In genomic region chr2:26630669-26631360, GRCh38 we compare ENCODE assay signal across 15 cellular contexts. TPM values are rescaled to one million over a fixed set of nuclear protein-coding genes. Genes with fewer than 3 reads are reported as not detected.
A peak's percentile ranks its signal among the peaks of the same experiment; 100 is the strongest.
DNase-seq lines count a peak whose midpoint lies in the region; ATAC-seq and FAIRE-seq lines count a peak whose summit lies in the region.
"Had no signal": no experiment of that assay in that cellular context is flagged by ENCODE, and none has a peak within 500 bp of the region (broad histone marks: within the 10 kb centered on the region; RNA-seq: fewer than 3 reads in every experiment).

No MANE protein-coding gene starts in this region.

- no peak overlapping the region for H3K23ac ChIP-seq in neuronal stem cell (ENCODE audit: low read depth, low read length, poor library complexity)

- H3K9ac ChIP-seq in neuronal stem cell (ENCODE audit: low read depth, low read length, poor library complexity), result no peak overlapping the region

- no peak overlapping the region for H3K14ac ChIP-seq in neuronal stem cell (ENCODE audit: low read length)

- H2BK15ac ChIP-seq in neuronal stem cell (ENCODE audit: low read length), result no peak overlapping the region

- no peak overlapping the region for H4K8ac ChIP-seq in neuronal stem cell (ENCODE audit: low read depth, low read length)

- no peak overlapping the region for H3K27ac ChIP-seq in neuronal stem cell (replicated peaks; ENCODE audit: low read length)
- H3K27ac ChIP-seq: 22Rv1 had no signal

- H3K4me3 ChIP-seq in neuronal stem cell (ENCODE audit: low read length in 2 of 2), result no peak overlapping the region

- H3K4me2 ChIP-seq in neuronal stem cell (ENCODE audit: insufficient read depth, low read length, poor library complexity, severe bottlenecking), result no peak overlapping the region

- H3K4ac ChIP-seq in neuronal stem cell (ENCODE audit: low read length), result no peak overlapping the region

- no peak overlapping the region for H2AK5ac ChIP-seq in neuronal stem cell (ENCODE audit: low read depth, low read length)

- H3K36me3 ChIP-seq in neuronal stem cell (replicated peaks in 1 of 2; ENCODE audit: control insufficient read depth in 2 of 2, insufficient read depth in 2 of 2, low read length in 2 of 2), result no peaks in the 10 kb centered on the region

- H2AFZ ChIP-seq in neuronal stem cell (ENCODE audit: low read length), result no peak overlapping the region

- H2BK5ac ChIP-seq in neuronal stem cell (ENCODE audit: low read length), result no peak overlapping the region

- ATAC-seq in GM21825 (IDR thresholded peaks at IDR 0.05; ENCODE audit: unreplicated experiment), result no peak

- H3K27me3 ChIP-seq in neuronal stem cell (ENCODE audit: control insufficient read depth in 3 of 3, insufficient read depth in 3 of 3, low read depth in 1 of 3, low read length in 3 of 3), result peaks cover 0 to 18% (median 0%) of the 10 kb centered on the region in 3 experiments

- no peak overlapping the region for H2BK120ac ChIP-seq in neuronal stem cell (ENCODE audit: low read depth, low read length)

- peak; percentile 37 for FAIRE-seq in urothelium cell line (lab: Jason Lieb, UNC)
- FAIRE-seq: G401.6 had no signal

- no peak overlapping the region for H2BK12ac ChIP-seq in neuronal stem cell (ENCODE audit: low read length)

- H3K4me1 ChIP-seq in neuronal stem cell (ENCODE audit: control insufficient read depth in 2 of 2, insufficient read depth in 1 of 2, low read depth in 1 of 2, low read length in 2 of 2), result peaks cover 9 to 11% of the 10 kb centered on the region in 2 donors

- no CpG with 5 or more reads among the region's 10 CpGs for WGBS in neuronal stem cell (ENCODE audit: extremely low coverage in 2 of 2, insufficient read length in 2 of 2, insufficient replicate concordance in 1 of 2), 2 donors

- no peaks in the 10 kb centered on the region for H3K79me1 ChIP-seq in neuronal stem cell (ENCODE audit: low read depth, low read length)

- H3K9me3 ChIP-seq in neuronal stem cell (replicated peaks in 1 of 2; ENCODE audit: control insufficient read depth in 2 of 2, insufficient read depth in 1 of 2, low read depth in 1 of 2, low read length in 2 of 2), result no peaks in the 10 kb centered on the region

- DNase-seq in DMS53 (lab: John Stamatoyannopoulos, UW) (peak; percentile 15), DMS53 treated with DMSO at 0.1 percent for 48 hours (lab: John Stamatoyannopoulos, UW; ENCODE audit: unreplicated experiment) (no peak), SW480 (ENCODE audit: low spot score) (peak; percentile 84), iris pigment epithelial cell (ENCODE audit: low read depth) (peak; percentile 50), urothelium cell line (ENCODE audit: low spot score) (peak; percentile 91), medulla oblongata (ENCODE audit: extremely low spot score) (no peak), neuronal stem cell (ENCODE audit: low spot score) (no peak)
- DNase-seq: activated CD8-positive, alpha-beta T cell treated with anti-CD3 and anti-CD28 coated beads, Interleukin-2, amount 10 ng/mL, durations not matched to agents 7 days and 5 days; cortex of kidney; NCI-H2029 treated with DMSO at 0.1 percent for 48 hours; T-helper 2 cell had no signal

- H3K18ac ChIP-seq in neuronal stem cell (ENCODE audit: low read length), result no peak overlapping the region

- no peak overlapping the region for H4K91ac ChIP-seq in neuronal stem cell (ENCODE audit: low read depth, low read length, poor library complexity)

RNA-seq across cellular contexts. Expression of gene CIB4, which starts 10.4 kb away (rescaled TPM):
- polyA plus RNA-seq in neuronal stem cell (2013, experiment 1 of 2), result not detected
- not detected for polyA plus RNA-seq in neuronal stem cell (2013, experiment 2 of 2)
- polyA plus RNA-seq: IgD-negative memory B cell had no signal

Comparison
In these comparisons a context has a peak if more than half of its experiments do, and no peak if none do; other contexts are left out.
1. DNase-seq: peak in DMS53 (single experiment), SW480 (single experiment), iris pigment epithelial cell (single experiment) and urothelium cell line (single experiment); none in DMS53 treated with DMSO at 0.1 percent for 48 hours (single experiment), medulla oblongata (single experiment) and neuronal stem cell (single experiment).